In the genomic region with DNA sequence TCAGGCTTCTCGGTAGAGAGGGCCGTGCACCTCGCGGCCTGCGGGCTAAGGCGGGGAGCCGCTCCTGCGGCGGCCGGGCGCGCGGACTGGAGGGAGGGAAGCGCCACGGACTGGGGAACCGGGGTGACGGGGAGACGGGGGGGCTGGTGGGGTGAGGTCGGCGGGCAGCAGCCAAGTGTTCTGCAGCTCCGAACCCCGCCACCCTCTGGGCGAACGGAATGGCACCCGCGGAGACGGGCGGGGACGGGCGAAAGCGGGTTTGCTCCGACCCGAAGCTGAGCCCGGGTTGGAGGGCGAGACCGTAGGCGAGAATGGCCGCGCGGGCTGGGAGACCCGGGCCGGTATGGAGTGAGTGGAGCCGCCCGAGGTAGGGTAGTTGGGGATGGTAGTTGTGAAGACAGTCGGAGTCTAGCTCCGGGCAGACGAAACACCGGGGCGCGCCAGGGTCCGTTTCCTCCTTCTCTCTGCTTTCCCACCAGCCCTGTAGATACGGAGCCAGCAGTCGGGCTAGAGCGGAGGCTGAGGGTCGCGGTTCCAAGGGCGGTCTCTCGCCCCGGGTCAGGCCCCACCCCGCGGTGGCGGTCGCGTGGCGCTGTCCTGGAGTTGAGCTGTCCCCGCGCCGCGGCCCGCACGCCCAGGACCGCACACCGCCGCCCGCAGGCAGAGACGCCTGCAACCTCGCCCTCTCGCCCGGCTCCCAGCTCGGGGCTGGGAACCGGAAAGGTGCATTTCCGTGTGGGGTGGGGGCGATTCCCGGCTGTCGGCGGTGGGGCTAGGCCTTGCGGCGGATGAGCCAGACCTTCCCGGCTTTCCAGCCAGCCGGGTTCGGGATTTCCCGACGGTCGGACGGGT, we compare ENCODE assay signal across 8 cellular contexts.
A peak's percentile ranks its signal among the peaks of the same experiment; 100 is the strongest.
DNase-seq lines count a peak whose midpoint lies in the region; ATAC-seq, FAIRE-seq and TF ChIP-seq lines count a peak whose summit lies in the region.

No MANE protein-coding gene starts in this region.

- no peaks in the 10 kb centered on the region for H3K27me3 ChIP-seq in MG63
- no peaks in the 10 kb centered on the region for H3K27me3 ChIP-seq in bronchial epithelial cell (ENCODE audit: control insufficient read depth, insufficient read depth, low read length)
- H3K27me3 ChIP-seq in aorta (ENCODE audit: control insufficient read depth in 1 of 2, insufficient read depth in 2 of 2, low read length in 1 of 2) = no peaks in the 10 kb centered on the region

- H3K27ac ChIP-seq in aorta (ENCODE audit: low read depth in 1 of 2, low read length in 2 of 2) = peak overlapping the region in 1 of 2 donors; percentile 22

- H3K4me3 ChIP-seq in MG63 (peak overlapping the region; percentile 53), bronchial epithelial cell (ENCODE audit: low read depth, low read length) (peak overlapping the region; percentile 49), lower leg skin (ENCODE audit: low read depth, poor library complexity, severe bottlenecking) (peak overlapping the region; percentile 28), aorta (ENCODE audit: low read length in 2 of 2) (peak overlapping the region; percentile 45 to 53)

- H3K9me3 ChIP-seq in MG63 (no peaks in the 10 kb centered on the region), aorta (ENCODE audit: control insufficient read depth, low read length) (no peaks in the 10 kb centered on the region)

- peak; percentile 23 for TF ChIP-seq CTCF in bronchial epithelial cell (IDR thresholded peaks at IDR 0.05; ENCODE audit: insufficient read depth, low read length, severe bottlenecking)
- no peak for TF ChIP-seq CTCF in lower leg skin (IDR thresholded peaks at IDR 0.05)

- H3K36me3 ChIP-seq in MG63 = no peaks in the 10 kb centered on the region
- H3K36me3 ChIP-seq in bronchial epithelial cell (ENCODE audit: control insufficient read depth, insufficient read depth, low read length) = no peaks in the 10 kb centered on the region
- no peaks in the 10 kb centered on the region for H3K36me3 ChIP-seq in aorta (ENCODE audit: control insufficient read depth in 1 of 2, insufficient read depth in 2 of 2, low read length in 1 of 2)

- intact Hi-C loops in lower leg skin (cut with DNase I; ENCODE audit: low total_unique reads) (no loop called here), aorta (cut with DNase I) (loop anchor here (5.0 to 10.0 kb wide), 3 partner anchors 115 to 325 kb away; no protein-coding TSS in a partner anchor)

- 0 to 2% methylated on average over 44 to 65 of the region's 95 CpGs for WGBS in lower leg skin, 2 donors
- WGBS in aorta, 2 donors = 1% methylated on average over 77 to 95 of the region's 95 CpGs

- peaks cover 0 to 3% of the 10 kb centered on the region in 2 donors for H3K4me1 ChIP-seq in aorta (ENCODE audit: control insufficient read depth in 1 of 2, insufficient read depth in 2 of 2, low read length in 2 of 2)

- TF ChIP-seq POLR2A in lower leg skin (IDR thresholded peaks at IDR 0.05) = no peak

- DNase-seq in EL = peak; percentile 30
- peak; percentile 52 for DNase-seq in MG63
- DNase-seq in bronchial epithelial cell (ENCODE audit: low read depth) = peak; percentile 3
- DNase-seq in lower leg skin (ENCODE audit: low spot score in 2 of 2) = no peak
- DNase-seq in aorta = peak; percentile 58 to 79
- no peak for DNase-seq in SW 1271 (lab: John Stamatoyannopoulos, UW)

- no peak for FAIRE-seq in bronchial epithelial cell (lab: Jason Lieb, UNC)

- ATAC-seq in aorta (ENCODE audit: low FRiP score) (peak; percentile 73), GM21390 (IDR thresholded peaks at IDR 0.05; ENCODE audit: unreplicated experiment) (no peak), GM18517 (IDR thresholded peaks at IDR 0.05; ENCODE audit: unreplicated experiment) (no peak)

Comparison
In these comparisons a context has a peak if more than half of its experiments do, and no peak if none do; other contexts are left out.
1. DNase-seq: peak in EL (single experiment), MG63 (single experiment), bronchial epithelial cell (single experiment) and aorta (2 of 2); none in lower leg skin (0 of 2) and SW 1271 (0 of 2).
2. Peak in every context shown above with its lines, with median percentiles within 50 percentile points of each other: H3K4me3 ChIP-seq.